Comparison of ENCODE assay signal across 10 cellular contexts in genomic region chr16:53172517-53172916, GRCh38.
"Had no signal": no experiment of that assay in that cellular context is flagged by ENCODE, and none has a peak within 500 bp of the region (broad histone marks: within the 10 kb centered on the region; RNA-seq: fewer than 3 reads in every experiment).

No MANE protein-coding gene starts in this region.

- FAIRE-seq: HepG2 had no signal

- H3K36me3 ChIP-seq: HAP-1 had no signal

- DNase-seq: GM23248, GOT3, H7, HFFc6, KBM-7 had no signal

- H2AFZ ChIP-seq: GM23248 had no signal

- ATAC-seq: HCT116, HepG2 had no signal

- H3K27ac ChIP-seq: GM23248, HL-60 had no signal

- H3K9me3 Mint-ChIP-seq: HFFc6, IgD-negative memory B cell had no signal

- H3K9ac ChIP-seq: GM23248 had no signal

- H3K27ac Mint-ChIP-seq: HFFc6, IgD-negative memory B cell had no signal

- H3K4me3 ChIP-seq: GM23248, HAP-1 had no signal

- H3K27me3 Mint-ChIP-seq: IgD-negative memory B cell had no signal

- H3K9me3 ChIP-seq: HAP-1 had no signal

- H3K4me3 Mint-ChIP-seq: HFFc6, IgD-negative memory B cell had no signal
